In genomic region chr6:30683980-30684338, GRCh38 we compare ENCODE assay signal across 1 cellular context.
A peak's percentile ranks its signal among the peaks of the same experiment; 100 is the strongest.
TF ChIP-seq lines count a peak whose summit lies in the region.

No MANE protein-coding gene starts in this region.

TF ChIP-seq in HEK293, 187 proteins besides CTCF, POLR2A, EP300 and RAD21 (continued from another document):
- TF ChIP-seq TSHZ1 (tag by site-specific recombination; IDR thresholded peaks at IDR 0.05; ENCODE audit: borderline replicate concordance) (no peak), ZNF76 (tag by site-specific recombination; IDR thresholded peaks at IDR 0.05; ENCODE audit: borderline replicate concordance, low read depth) (no peak), ZNF571 (tag by site-specific recombination; IDR thresholded peaks at IDR 0.05) (no peak), ZNF24 (tag by site-specific recombination; IDR thresholded peaks at IDR 0.05) (no peak), ZNF530 (tag by site-specific recombination; IDR thresholded peaks at IDR 0.05; ENCODE audit: low read depth) (no peak), ZNF501 (tag by site-specific recombination; IDR thresholded peaks at IDR 0.05) (no peak), ZNF488 (tag by site-specific recombination; IDR thresholded peaks at IDR 0.05) (no peak), SP2 (tag by site-specific recombination; IDR thresholded peaks at IDR 0.05) (peak; percentile 46), ZBTB8A (tag by site-specific recombination; IDR thresholded peaks at IDR 0.05) (0 out of 2 replicates have a peak, but pooled peaks have one; percentile 46), ZNF366 (tag by site-specific recombination; conservative IDR thresholded peaks at IDR 0.05) (peak; percentile 57), ZNF792 (tag by site-specific recombination; IDR thresholded peaks at IDR 0.05) (no peak), ZNF621 (tag by site-specific recombination; IDR thresholded peaks at IDR 0.05) (no peak), ZNF398 (tag by site-specific recombination; IDR thresholded peaks at IDR 0.05) (no peak), ZNF146 (tag by site-specific recombination; IDR thresholded peaks at IDR 0.05) (no peak), ZBTB1 (tag by site-specific recombination; IDR thresholded peaks at IDR 0.05) (no peak), KLF17 (tag by site-specific recombination; IDR thresholded peaks at IDR 0.05) (peak; percentile 29; the same call in 1 of the 2 replicates), KLF1 (tag by site-specific recombination; IDR thresholded peaks at IDR 0.05) (peak; percentile 53), ZNF843 (tag by site-specific recombination; IDR thresholded peaks at IDR 0.05) (no peak), ZSCAN4 (tag by site-specific recombination; IDR thresholded peaks at IDR 0.05) (peak; percentile 24; the same call in 1 of the 2 replicates), ATF2 (tag by site-specific recombination; IDR thresholded peaks at IDR 0.05; ENCODE audit: low read depth) (no peak)
TF ChIP-seq in HEK293: peak in this region for 6.
